In the genomic region with DNA sequence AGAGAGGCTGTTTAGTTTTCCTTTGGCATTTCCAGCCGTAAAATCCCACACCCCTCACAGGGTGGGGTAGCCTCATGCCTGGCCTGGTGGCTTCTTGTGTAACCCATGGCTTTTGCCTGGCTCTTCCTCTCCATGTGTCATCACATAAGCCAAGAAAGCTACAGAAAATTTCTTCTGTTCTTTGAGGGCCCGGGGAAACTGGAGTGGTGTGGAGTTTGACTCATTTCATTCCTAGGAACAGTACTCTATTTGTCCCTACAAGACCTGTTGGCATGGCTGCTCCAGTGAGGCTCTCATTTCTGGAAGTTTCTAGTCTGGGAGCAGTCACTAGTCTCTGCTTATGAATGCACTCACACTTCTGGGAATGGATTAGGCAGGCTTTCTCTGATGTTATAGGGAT, we compare ENCODE assay signal across 18 cellular contexts.
DNase-seq lines count a peak whose midpoint lies in the region; ATAC-seq and TF ChIP-seq lines count a peak whose summit lies in the region.
"Had no signal": no experiment of that assay in that cellular context is flagged by ENCODE, and none has a peak within 500 bp of the region (broad histone marks: within the 10 kb centered on the region; RNA-seq: fewer than 3 reads in every experiment).

No MANE protein-coding gene starts in this region.

- no peaks in the 10 kb centered on the region for H3K27me3 Mint-ChIP-seq in HFFc6 (ENCODE audit: insufficient read depth)
- H3K27me3 Mint-ChIP-seq: activated CD8-positive, alpha-beta memory T cell treated with anti-CD3 and anti-CD28 coated beads, Interleukin-2, amount 10 ng/mL, durations not matched to agents 7 days and 5 days; T-helper 17 cell had no signal

- H3K4me1 Mint-ChIP-seq in HFFc6 (ENCODE audit: low read depth) = peaks cover 25% of the 10 kb centered on the region
- H3K4me1 Mint-ChIP-seq: activated CD8-positive, alpha-beta memory T cell treated with anti-CD3 and anti-CD28 coated beads, Interleukin-2, amount 10 ng/mL, durations not matched to agents 7 days and 5 days; T-helper 17 cell had no signal

- no peak overlapping the region for H3K4me3 Mint-ChIP-seq in HFFc6
- H3K4me3 Mint-ChIP-seq: activated CD8-positive, alpha-beta memory T cell treated with anti-CD3 and anti-CD28 coated beads, Interleukin-2, amount 10 ng/mL, durations not matched to agents 7 days and 5 days; naive thymus-derived CD8-positive, alpha-beta T cell; T-helper 17 cell had no signal

- TF ChIP-seq CTCF in HFFc6 (IDR thresholded peaks at IDR 0.05) = no peak
- TF ChIP-seq CTCF in choroid plexus epithelial cell (conservative IDR thresholded peaks at IDR 0.05; ENCODE audit: low read depth, low read length) = no peak

- H3K9me3 Mint-ChIP-seq in HFFc6 = no peaks in the 10 kb centered on the region
- H3K9me3 Mint-ChIP-seq: naive thymus-derived CD8-positive, alpha-beta T cell had no signal

- H3K36me3 Mint-ChIP-seq in HFFc6 (ENCODE audit: low read depth) = no peaks in the 10 kb centered on the region
- H3K36me3 Mint-ChIP-seq: activated CD8-positive, alpha-beta memory T cell treated with anti-CD3 and anti-CD28 coated beads, Interleukin-2, amount 10 ng/mL, durations not matched to agents 7 days and 5 days; naive thymus-derived CD8-positive, alpha-beta T cell had no signal

- ATAC-seq in HG02884 (IDR thresholded peaks at IDR 0.05; ENCODE audit: unreplicated experiment) = no peak
- ATAC-seq: activated CD4-positive, CD25-positive, alpha-beta regulatory T cell treated with anti-CD3 and anti-CD28 coated beads, Interleukin-2, amount 50 U/mL, for 24 hours; activated CD8-positive, alpha-beta memory T cell treated with anti-CD3 and anti-CD28 coated beads, Interleukin-2, amount 10 ng/mL, durations not matched to agents 7 days and 5 days; naive thymus-derived CD8-positive, alpha-beta T cell; stimulated activated naive CD8-positive, alpha-beta T cell treated with anti-CD3 and anti-CD28 coated beads, Interleukin-15, Interleukin-2, amounts not matched to agents 100 U/mL and 50 U/mL, for 24 hours; T-helper 17 cell had no signal

- H3K27ac Mint-ChIP-seq in HFFc6 = peak overlapping the region; percentile 78
- H3K27ac Mint-ChIP-seq: activated CD8-positive, alpha-beta memory T cell treated with anti-CD3 and anti-CD28 coated beads, Interleukin-2, amount 10 ng/mL, durations not matched to agents 7 days and 5 days; naive thymus-derived CD8-positive, alpha-beta T cell; T-helper 17 cell had no signal

- DNase-seq in AG08396 (ENCODE audit: low spot score) (peak; percentile 34), HFFc6 (peak; percentile 66), choroid plexus epithelial cell (ENCODE audit: low read depth) (peak; percentile 15), myocyte (ENCODE audit: low read depth) (peak; percentile 47), inferior parietal cortex (ENCODE audit: extremely low spot score) (no peak), DMS53 treated with DMSO at 0.1 percent for 48 hours (lab: John Stamatoyannopoulos, UW; ENCODE audit: unreplicated experiment) (no peak), middle frontal gyrus (ENCODE audit: extremely low spot score, low spot score) (no peak)
- DNase-seq: activated CD8-positive, alpha-beta memory T cell treated with anti-CD3 and anti-CD28 coated beads, Interleukin-2, amount 10 ng/mL, durations not matched to agents 7 days and 5 days; activated effector memory CD4-positive, alpha-beta T cell treated with Interleukin-2 at 50 U/mL for 16 hours; esophagus squamous epithelium; HCEC 1CT; naive thymus-derived CD8-positive, alpha-beta T cell; NCI-H146; posterior cingulate gyrus; stimulated activated naive CD8-positive, alpha-beta T cell treated with anti-CD3 and anti-CD28 coated beads, Interleukin-15, Interleukin-2, amounts not matched to agents 100 U/mL and 50 U/mL, for 24 hours; T-helper 17 cell had no signal

- no peak overlapping the region for H3K4me3 ChIP-seq in choroid plexus epithelial cell (ENCODE audit: low read depth, low read length)
- H3K4me3 ChIP-seq: esophagus squamous epithelium had no signal

Comparison
In these comparisons a context has a peak if more than half of its experiments do, and no peak if none do; other contexts are left out.
1. DNase-seq: peak in AG08396 (single experiment), HFFc6 (single experiment), choroid plexus epithelial cell (single experiment) and myocyte (single experiment); none in inferior parietal cortex (single experiment), DMS53 treated with DMSO at 0.1 percent for 48 hours (single experiment) and middle frontal gyrus (single experiment).